In genomic region chr5:159775890-159776289, GRCh38 we compare ENCODE assay signal across 16 cellular contexts.
"Had no signal": no experiment of that assay in that cellular context is flagged by ENCODE, and none has a peak within 500 bp of the region (broad histone marks: within the 10 kb centered on the region; RNA-seq: fewer than 3 reads in every experiment).

No MANE protein-coding gene starts in this region.

- H3K36me3 Mint-ChIP-seq: type B pancreatic cell had no signal

- H3K27ac Mint-ChIP-seq: activated B cell treated with CpG ODN at 0.5 μM for 24 hours; activated CD4-positive, alpha-beta memory T cell treated with anti-CD3 and anti-CD28 coated beads, Interleukin-2, amount 10 ng/mL, durations not matched to agents 7 days and 5 days; activated naive CD8-positive, alpha-beta T cell treated with anti-CD3 and anti-CD28 coated beads, Interleukin-2, amount 10 ng/mL, durations not matched to agents 7 days and 5 days; nephron progenitor cell; type B pancreatic cell had no signal

- DNase-seq: activated B cell treated with CpG ODN at 0.5 μM for 24 hours; activated CD4-positive, alpha-beta memory T cell treated with anti-CD3 and anti-CD28 coated beads, Interleukin-2, amount 10 ng/mL, durations not matched to agents 7 days and 5 days; activated CD4-positive, alpha-beta T cell treated with anti-CD3 and anti-CD28 coated beads for 4 hours; activated gamma-delta T cell treated with Interleukin-2 at 50 U/mL for 16 hours; activated naive CD8-positive, alpha-beta T cell treated with anti-CD3 and anti-CD28 coated beads, Interleukin-2, amount 10 ng/mL, durations not matched to agents 7 days and 5 days; activated T-cell treated with anti-CD3 and anti-CD28 coated beads, Interleukin-2, amount 50 U/mL, for 4 hours; cortex of kidney; effector CD4-positive, alpha-beta T cell; heart left ventricle; kidney; nephron progenitor cell; nucleus accumbens; posterior cingulate gyrus; retina; stimulated activated naive CD4-positive, alpha-beta T cell had no signal

- H3K9me3 Mint-ChIP-seq: activated B cell treated with CpG ODN at 0.5 μM for 24 hours; activated T-cell treated with anti-CD3 and anti-CD28 coated beads, Interleukin-2, amount 50 U/mL, for 4 hours; nephron progenitor cell had no signal

- H3K4me3 Mint-ChIP-seq: activated B cell treated with CpG ODN at 0.5 μM for 24 hours; activated CD4-positive, alpha-beta memory T cell treated with anti-CD3 and anti-CD28 coated beads, Interleukin-2, amount 10 ng/mL, durations not matched to agents 7 days and 5 days; activated naive CD8-positive, alpha-beta T cell treated with anti-CD3 and anti-CD28 coated beads, Interleukin-2, amount 10 ng/mL, durations not matched to agents 7 days and 5 days; activated T-cell treated with anti-CD3 and anti-CD28 coated beads, Interleukin-2, amount 50 U/mL, for 4 hours; nephron progenitor cell; type B pancreatic cell had no signal
